9 cellular contexts compared by ENCODE assay signal in the genomic region with DNA sequence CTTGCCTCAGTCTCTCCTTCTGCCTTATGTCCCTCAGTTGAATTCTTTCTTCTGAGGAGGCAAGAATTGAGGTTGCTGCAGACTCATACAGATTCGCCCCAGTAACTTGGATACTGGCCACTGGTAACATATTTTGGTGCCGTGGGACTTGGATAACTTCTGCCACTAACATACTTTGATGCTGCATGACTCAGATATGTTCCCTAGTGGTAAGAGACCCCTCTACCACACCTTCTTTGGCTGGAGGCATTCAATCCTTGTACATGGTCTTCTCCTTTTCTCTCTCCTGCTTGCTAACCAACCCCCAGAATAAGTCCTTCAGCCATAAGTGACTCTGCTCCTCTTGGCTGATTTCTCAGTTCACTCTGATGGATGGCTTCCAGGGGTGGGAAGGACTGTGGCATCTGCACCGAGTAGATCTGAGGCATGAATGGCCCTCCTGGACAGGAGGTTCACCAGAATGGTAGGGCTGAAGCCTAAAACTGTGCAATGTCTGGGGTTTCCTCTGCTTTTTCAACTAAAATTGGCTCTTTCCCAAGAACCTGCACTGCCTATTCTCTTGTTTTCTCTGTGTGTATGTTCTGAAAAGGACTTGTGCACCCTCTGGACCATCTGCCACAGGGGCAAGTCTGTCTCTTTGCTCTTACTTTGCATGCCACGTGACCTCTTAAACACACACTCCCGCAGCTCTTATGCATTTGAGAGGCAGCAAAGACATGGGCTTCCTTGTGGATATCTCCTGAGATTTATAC. TPM values are rescaled to one million over a fixed set of nuclear protein-coding genes. Genes with fewer than 3 reads are reported as not detected.
A peak's percentile ranks its signal among the peaks of the same experiment; 100 is the strongest.
DNase-seq lines count a peak whose midpoint lies in the region; ATAC-seq and TF ChIP-seq lines count a peak whose summit lies in the region.
"Had no signal": no experiment of that assay in that cellular context is flagged by ENCODE, and none has a peak within 500 bp of the region (broad histone marks: within the 10 kb centered on the region; RNA-seq: fewer than 3 reads in every experiment).

No MANE protein-coding gene starts in this region.

- no peak overlapping the region for H3K4me3 ChIP-seq in colonic mucosa
- peak overlapping the region in 1 of 2 experiments; percentile 47 for H3K4me3 ChIP-seq in mesenchymal stem cell (ENCODE audit: insufficient read depth in 1 of 2, low read depth in 1 of 2, low read length in 2 of 2)
- H3K4me3 ChIP-seq in trophoblast cell (ENCODE audit: low read depth, low read length): no peak overlapping the region
- H3K4me3 ChIP-seq: ovary had no signal

- H3K23ac ChIP-seq in mesenchymal stem cell (ENCODE audit: low read length in 2 of 2): no peak overlapping the region
- H3K23ac ChIP-seq in trophoblast cell (ENCODE audit: low read length): no peak overlapping the region

- H3K79me2 ChIP-seq in trophoblast cell (ENCODE audit: control insufficient read depth, insufficient read depth, low read length, poor library complexity): no peaks in the 10 kb centered on the region

- ATAC-seq in HG02678 (IDR thresholded peaks at IDR 0.05; ENCODE audit: unreplicated experiment): no peak
- ATAC-seq in GM18520 (IDR thresholded peaks at IDR 0.05; ENCODE audit: unreplicated experiment): no peak

- H3K9me3 ChIP-seq in colonic mucosa (no peaks in the 10 kb centered on the region), mesenchymal stem cell (ENCODE audit: control insufficient read depth, low read length) (no peaks in the 10 kb centered on the region), trophoblast cell (ENCODE audit: insufficient read depth, low read depth, low read length) (no peaks in the 10 kb centered on the region)
- H3K9me3 ChIP-seq: ovary had no signal

- no peak overlapping the region for H4K91ac ChIP-seq in mesenchymal stem cell (ENCODE audit: low read length)
- H4K91ac ChIP-seq in trophoblast cell (ENCODE audit: low read depth, low read length): no peak overlapping the region

- H3K18ac ChIP-seq in mesenchymal stem cell (ENCODE audit: low read depth in 1 of 2, low read length in 2 of 2): no peak overlapping the region
- H3K18ac ChIP-seq in trophoblast cell (ENCODE audit: low read length): no peak overlapping the region

- no peak overlapping the region for H2BK15ac ChIP-seq in mesenchymal stem cell (ENCODE audit: low read depth, poor library complexity, severe bottlenecking)

- WGBS in mesenchymal stem cell: 79% methylated on average over 5 of the region's 5 CpGs
- WGBS in trophoblast cell (ENCODE audit: extremely low coverage, insufficient coverage, insufficient read length): no CpG with 5 or more reads among the region's 5 CpGs

- H3K4ac ChIP-seq in mesenchymal stem cell (ENCODE audit: low read depth in 1 of 2, low read length in 2 of 2) (no peak overlapping the region), trophoblast cell (ENCODE audit: low read depth, low read length) (no peak overlapping the region)

- H2AK5ac ChIP-seq in mesenchymal stem cell (ENCODE audit: low read length, severe bottlenecking): no peak overlapping the region
- H2AK5ac ChIP-seq in trophoblast cell (ENCODE audit: low read length): no peak overlapping the region

- no peak for TF ChIP-seq CTCF in colonic mucosa (IDR thresholded peaks at IDR 0.05)

- H3K36me3 ChIP-seq in colonic mucosa: no peaks in the 10 kb centered on the region
- no peaks in the 10 kb centered on the region for H3K36me3 ChIP-seq in mesenchymal stem cell (ENCODE audit: control insufficient read depth in 1 of 2, insufficient read depth in 2 of 2, low read depth in 1 of 2, low read length in 2 of 2)
- H3K36me3 ChIP-seq in trophoblast cell (ENCODE audit: control insufficient read depth in 1 of 2, insufficient read depth in 2 of 2, low read length in 2 of 2): no peaks in the 10 kb centered on the region
- H3K36me3 ChIP-seq: ovary had no signal

- H2BK12ac ChIP-seq in mesenchymal stem cell (ENCODE audit: low read length in 2 of 2) (no peak overlapping the region), trophoblast cell (ENCODE audit: low read length) (no peak overlapping the region)

- H3K27ac ChIP-seq in colonic mucosa: peak overlapping the region; percentile 41
- no peak overlapping the region for H3K27ac ChIP-seq in mesenchymal stem cell (ENCODE audit: low read length, poor library complexity, severe bottlenecking)
- no peak overlapping the region for H3K27ac ChIP-seq in trophoblast cell (ENCODE audit: low read depth, low read length)
- H3K27ac ChIP-seq: ovary had no signal

- H4K8ac ChIP-seq in mesenchymal stem cell (ENCODE audit: low read length): no peak overlapping the region
- H4K8ac ChIP-seq in trophoblast cell (ENCODE audit: low read depth, low read length): no peak overlapping the region

- H3K4me2 ChIP-seq in mesenchymal stem cell (ENCODE audit: low read length, poor library complexity, severe bottlenecking) (no peak overlapping the region), trophoblast cell (ENCODE audit: low read length) (no peak overlapping the region)

- H3K79me1 ChIP-seq in mesenchymal stem cell (replicated peaks; ENCODE audit: low read length, poor library complexity, severe bottlenecking): no peaks in the 10 kb centered on the region
- no peaks in the 10 kb centered on the region for H3K79me1 ChIP-seq in trophoblast cell (ENCODE audit: low read length)

- peak; percentile 95 for DNase-seq in DMS 273 treated with DMSO at 0.1 percent for 48 hours (lab: John Stamatoyannopoulos, UW)
- peak; percentile 56 for DNase-seq in NCI-H1105 treated with DMSO at 0.1 percent for 48 hours (lab: John Stamatoyannopoulos, UW)
- no peak for DNase-seq in colonic mucosa
- no peak for DNase-seq in mesenchymal stem cell
- no peak for DNase-seq in trophoblast cell
- no peak for DNase-seq in SKM-1 (lab: John Stamatoyannopoulos, UW; ENCODE audit: unreplicated experiment)

- H2BK5ac ChIP-seq in mesenchymal stem cell (ENCODE audit: low read depth, low read length, poor library complexity, severe bottlenecking) (no peak overlapping the region), trophoblast cell (ENCODE audit: low read depth, low read length, poor library complexity) (no peak overlapping the region)

- H2BK120ac ChIP-seq in mesenchymal stem cell (ENCODE audit: low read depth, low read length) (no peak overlapping the region), trophoblast cell (ENCODE audit: insufficient read depth, low read length, poor library complexity) (no peak overlapping the region)

- peak overlapping the region in 1 of 2 donors; percentile 38 for H3K9ac ChIP-seq in colonic mucosa (ENCODE audit: low read depth in 2 of 2, low read length in 2 of 2)
- H3K9ac ChIP-seq in mesenchymal stem cell (ENCODE audit: low read length): peak overlapping the region; percentile 24
- H3K9ac ChIP-seq in trophoblast cell (ENCODE audit: low read length): no peak overlapping the region

- intact Hi-C loops in colonic mucosa (cut with DNase I): loop anchor here (5.0 kb wide), 1 partner anchor 89 kb away; no protein-coding TSS in a partner anchor

- H3K27me3 ChIP-seq in colonic mucosa: no peaks in the 10 kb centered on the region
- H3K27me3 ChIP-seq in mesenchymal stem cell (ENCODE audit: control insufficient read depth in 1 of 2, insufficient read depth in 1 of 2, low read length in 2 of 2): no peaks in the 10 kb centered on the region
- H3K27me3 ChIP-seq in trophoblast cell (ENCODE audit: insufficient read depth, low read length): no peaks in the 10 kb centered on the region
- H3K27me3 ChIP-seq: ovary had no signal

- H3K4me1 ChIP-seq in colonic mucosa (no peaks in the 10 kb centered on the region), mesenchymal stem cell (ENCODE audit: control insufficient read depth, insufficient read depth, low read depth, low read length) (peaks cover 1% of the 10 kb centered on the region), trophoblast cell (ENCODE audit: control insufficient read depth in 1 of 2, insufficient read depth in 2 of 2, low read length in 2 of 2) (no peaks in the 10 kb centered on the region)

- H3K14ac ChIP-seq in mesenchymal stem cell (ENCODE audit: low read length in 2 of 2): no peak overlapping the region
- no peak overlapping the region for H3K14ac ChIP-seq in trophoblast cell (ENCODE audit: low read length)

- H2AFZ ChIP-seq in mesenchymal stem cell (ENCODE audit: low read depth, low read length) (no peak overlapping the region), trophoblast cell (ENCODE audit: insufficient read depth, low read length, poor library complexity) (no peak overlapping the region)

- no peak overlapping the region for H4K12ac ChIP-seq in trophoblast cell (ENCODE audit: low read depth, low read length)

RNA-seq across cellular contexts. Expression of gene FSTL1, which starts 55.5 kb away (rescaled TPM):
- 10 to 100 TPM; 20.4 to 81.8 TPM for total RNA-seq in colonic mucosa
- 544 TPM for polyA plus RNA-seq in mesenchymal stem cell (2013, experiment 1 of 2)
- 562 TPM for polyA plus RNA-seq in mesenchymal stem cell (2013, experiment 2 of 2)
- polyA plus RNA-seq in trophoblast cell (2013): 507 and 510 TPM in 2 replicates

Comparison
In these comparisons a context has a peak if more than half of its experiments do, and no peak if none do; other contexts are left out.
1. DNase-seq: peak in DMS 273 treated with DMSO at 0.1 percent for 48 hours (single experiment) and NCI-H1105 treated with DMSO at 0.1 percent for 48 hours (single experiment); none in colonic mucosa (single experiment), mesenchymal stem cell (single experiment), trophoblast cell (0 of 2) and SKM-1 (single experiment).